Comparison of ENCODE assay signal across 1 cellular context in genomic region chr14:55754471-55754870, GRCh38.
TF ChIP-seq lines count a peak whose summit lies in the region.

No MANE protein-coding gene starts in this region.

TF ChIP-seq in H1, 55 proteins besides CTCF, POLR2A, EP300 and RAD21 (continued from another document):
- TF ChIP-seq CTBP2 (IDR thresholded peaks at IDR 0.05; ENCODE audit: borderline replicate concordance, insufficient read depth, insufficient read length, low read length) (no peak), EGR1 (IDR thresholded peaks at IDR 0.05; ENCODE audit: borderline replicate concordance, low read depth, low read length) (no peak), SP2 (IDR thresholded peaks at IDR 0.05; ENCODE audit: low read length) (no peak), ATF3 (IDR thresholded peaks at IDR 0.05; ENCODE audit: insufficient read depth, low read depth, low read length) (no peak), SIX5 (IDR thresholded peaks at IDR 0.05; ENCODE audit: low read depth, low read length) (no peak), POU5F1 (IDR thresholded peaks at IDR 0.05; ENCODE audit: low read depth, low read length) (no peak), SIRT6 (IDR thresholded peaks at IDR 0.05; ENCODE audit: low read length) (no peak), ASH2L (IDR thresholded peaks at IDR 0.05; ENCODE audit: low read length) (no peak), MAFK (IDR thresholded peaks at IDR 0.05; ENCODE audit: low read depth, low read length) (no peak), TAF7 (optimal IDR thresholded peaks at IDR 0.05; ENCODE audit: borderline replicate concordance, low read depth, low read length) (no peak), NRF1 (IDR thresholded peaks at IDR 0.05; ENCODE audit: low read depth, low read length) (no peak), GABPA (IDR thresholded peaks at IDR 0.05; ENCODE audit: borderline replicate concordance, insufficient read depth, low read length) (no peak)
TF ChIP-seq in H1: peak in this region for 0.
